In genomic region chrX:40146471-40147398, GRCh38 we compare ENCODE assay signal across 8 cellular contexts. TPM values are rescaled to one million over a fixed set of nuclear protein-coding genes. Genes with fewer than 3 reads are reported as not detected.
DNase-seq lines count a peak whose midpoint lies in the region; ATAC-seq and TF ChIP-seq lines count a peak whose summit lies in the region.

No MANE protein-coding gene starts in this region.

- no peaks in the 10 kb centered on the region for H3K9me3 Mint-ChIP-seq in activated CD8-positive, alpha-beta memory T cell treated with anti-CD3 and anti-CD28 coated beads, Interleukin-2, amount 10 ng/mL, durations not matched to agents 7 days and 5 days (ENCODE audit: low read depth)
- H3K9me3 Mint-ChIP-seq in T-cell: no peaks in the 10 kb centered on the region
- no peaks in the 10 kb centered on the region for H3K9me3 Mint-ChIP-seq in natural killer cell treated with Interleukin-12 subunit alpha and Interleukin-12 subunit beta and Interleukin-15 and Interleukin-18, amount 100 ng/mL, for 72 hours

- H3K27me3 Mint-ChIP-seq in activated CD8-positive, alpha-beta memory T cell treated with anti-CD3 and anti-CD28 coated beads, Interleukin-2, amount 10 ng/mL, durations not matched to agents 7 days and 5 days: peaks cover 4% of the 10 kb centered on the region
- H3K27me3 Mint-ChIP-seq in T-cell: peaks cover 2 to 17% of the 10 kb centered on the region in 2 donors
- H3K27me3 Mint-ChIP-seq in natural killer cell treated with Interleukin-12 subunit alpha and Interleukin-12 subunit beta and Interleukin-15 and Interleukin-18, amount 100 ng/mL, for 72 hours: peaks cover 0 to 36% of the 10 kb centered on the region in 2 donors

- peak; percentile 73 for ATAC-seq in activated CD8-positive, alpha-beta memory T cell treated with anti-CD3 and anti-CD28 coated beads, Interleukin-2, amount 10 ng/mL, durations not matched to agents 7 days and 5 days
- peak; percentile 79 to 87 (median 84) for ATAC-seq in T-cell (replicated peaks in 1 of 4)
- ATAC-seq in natural killer cell treated with Interleukin-12 subunit alpha and Interleukin-12 subunit beta and Interleukin-15 and Interleukin-18, amount 100 ng/mL, for 72 hours: peak; percentile 57 to 64
- no peak for ATAC-seq in HG03520 (IDR thresholded peaks at IDR 0.05; ENCODE audit: unreplicated experiment)
- no peak for ATAC-seq in HG02884 (IDR thresholded peaks at IDR 0.05; ENCODE audit: unreplicated experiment)

- intact Hi-C loops in esophagus squamous epithelium (cut with DNase I): no loop called here

- DNase-seq in activated CD8-positive, alpha-beta memory T cell treated with anti-CD3 and anti-CD28 coated beads, Interleukin-2, amount 10 ng/mL, durations not matched to agents 7 days and 5 days: no peak
- no peak for DNase-seq in activated CD8-positive, alpha-beta memory T cell treated with anti-CD3 and anti-CD28 coated beads, Interleukin-2, amount 50 U/mL, for 48 hours
- DNase-seq in T-cell (peak in 12 of 34 experiments; percentile 20 to 46 (median 36)), esophagus squamous epithelium (lab: John Stamatoyannopoulos, UW) (no peak), NCI-H526 treated with DMSO at 0.1 percent for 48 hours (lab: John Stamatoyannopoulos, UW) (no peak)
- no peak for DNase-seq in natural killer cell treated with Interleukin-12 subunit alpha and Interleukin-12 subunit beta and Interleukin-15 and Interleukin-18, amount 100 ng/mL, for 72 hours (ENCODE audit: low spot score)

- CTCF ChIA-PET in activated CD8-positive, alpha-beta memory T cell treated with anti-CD3 and anti-CD28 coated beads, Interleukin-2, amount 10 ng/mL, durations not matched to agents 7 days and 5 days (lab: Charles Lee): no interaction called here
- CTCF ChIA-PET in T-cell (lab: Charles Lee): no interaction called here

- H3K4me3 ChIP-seq in esophagus squamous epithelium: peak overlapping the region; percentile 44 to 63 (median 49)

- H3K27ac Mint-ChIP-seq in activated CD8-positive, alpha-beta memory T cell treated with anti-CD3 and anti-CD28 coated beads, Interleukin-2, amount 10 ng/mL, durations not matched to agents 7 days and 5 days: no peak overlapping the region
- no peak overlapping the region for H3K27ac Mint-ChIP-seq in T-cell
- no peak overlapping the region for H3K27ac Mint-ChIP-seq in natural killer cell treated with Interleukin-12 subunit alpha and Interleukin-12 subunit beta and Interleukin-15 and Interleukin-18, amount 100 ng/mL, for 72 hours

- peaks cover 0 to 11% (median 0%) of the 10 kb centered on the region in 4 donors for H3K27me3 ChIP-seq in esophagus squamous epithelium

- H3K36me3 Mint-ChIP-seq in activated CD8-positive, alpha-beta memory T cell treated with anti-CD3 and anti-CD28 coated beads, Interleukin-2, amount 10 ng/mL, durations not matched to agents 7 days and 5 days: no peaks in the 10 kb centered on the region
- H3K36me3 Mint-ChIP-seq in T-cell: no peaks in the 10 kb centered on the region
- H3K36me3 Mint-ChIP-seq in natural killer cell treated with Interleukin-12 subunit alpha and Interleukin-12 subunit beta and Interleukin-15 and Interleukin-18, amount 100 ng/mL, for 72 hours: no peaks in the 10 kb centered on the region

- POLR2A ChIA-PET in T-cell (lab: Charles Lee): no interaction called here

- peak overlapping the region in 3 of 4 donors; percentile 42 to 70 (median 52) for H3K27ac ChIP-seq in esophagus squamous epithelium

- peaks cover 1% of the 10 kb centered on the region for H3K4me1 Mint-ChIP-seq in activated CD8-positive, alpha-beta memory T cell treated with anti-CD3 and anti-CD28 coated beads, Interleukin-2, amount 10 ng/mL, durations not matched to agents 7 days and 5 days
- H3K4me1 Mint-ChIP-seq in T-cell: peaks cover 13 to 25% (median 18%) of the 10 kb centered on the region in 3 donors
- peaks cover 10 to 23% of the 10 kb centered on the region in 2 donors for H3K4me1 Mint-ChIP-seq in natural killer cell treated with Interleukin-12 subunit alpha and Interleukin-12 subunit beta and Interleukin-15 and Interleukin-18, amount 100 ng/mL, for 72 hours (ENCODE audit: low read depth in 2 of 2)

- 43 to 83% methylated on average over 13 to 21 of the region's 76 CpGs for WGBS in esophagus squamous epithelium, 2 donors

- H3K4me3 Mint-ChIP-seq in activated CD8-positive, alpha-beta memory T cell treated with anti-CD3 and anti-CD28 coated beads, Interleukin-2, amount 10 ng/mL, durations not matched to agents 7 days and 5 days: no peak overlapping the region
- peak overlapping the region; percentile 59 to 69 (median 63) for H3K4me3 Mint-ChIP-seq in T-cell
- peak overlapping the region; percentile 27 for H3K4me3 Mint-ChIP-seq in natural killer cell treated with Interleukin-12 subunit alpha and Interleukin-12 subunit beta and Interleukin-15 and Interleukin-18, amount 100 ng/mL, for 72 hours

- H3K9me3 ChIP-seq in esophagus squamous epithelium: no peaks in the 10 kb centered on the region

- no peak for TF ChIP-seq POLR2A in esophagus squamous epithelium (IDR thresholded peaks at IDR 0.05)

- TF ChIP-seq CTCF in esophagus squamous epithelium (IDR thresholded peaks at IDR 0.05): no peak

- peaks cover 4 to 58% (median 22%) of the 10 kb centered on the region in 3 donors for H3K4me1 ChIP-seq in esophagus squamous epithelium

- no peaks in the 10 kb centered on the region for H3K36me3 ChIP-seq in esophagus squamous epithelium

RNA-seq across cellular contexts. Expression of gene BCOR, which starts 49.0 kb away (rescaled TPM):
- total RNA-seq in activated CD8-positive, alpha-beta memory T cell treated with anti-CD3 and anti-CD28 coated beads, Interleukin-2, amount 10 ng/mL, durations not matched to agents 7 days and 5 days: 10 to 100 TPM; 43.9 to 58.0 TPM
- total RNA-seq in T-cell (10 to 100 TPM; 24.4 to 49.2 (median 42.2) TPM), esophagus squamous epithelium (10 to 100 TPM; 12.0 to 20.1 (median 17.4) TPM)
- 10 to 100 TPM; 52.3 to 56.7 TPM for total RNA-seq in natural killer cell treated with Interleukin-12 subunit alpha and Interleukin-12 subunit beta and Interleukin-15 and Interleukin-18, amount 100 ng/mL, for 72 hours

Comparison
In these comparisons a context has a peak if more than half of its experiments do, and no peak if none do; other contexts are left out.
1. ATAC-seq: peak in activated CD8-positive, alpha-beta memory T cell treated with anti-CD3 and anti-CD28 coated beads, Interleukin-2, amount 10 ng/mL, durations not matched to agents 7 days and 5 days (single experiment), T-cell (4 of 4) and natural killer cell treated with Interleukin-12 subunit alpha and Interleukin-12 subunit beta and Interleukin-15 and Interleukin-18, amount 100 ng/mL, for 72 hours (2 of 2); none in HG03520 (single experiment) and HG02884 (single experiment).